26 cellular contexts compared by ENCODE assay signal in the genomic region with DNA sequence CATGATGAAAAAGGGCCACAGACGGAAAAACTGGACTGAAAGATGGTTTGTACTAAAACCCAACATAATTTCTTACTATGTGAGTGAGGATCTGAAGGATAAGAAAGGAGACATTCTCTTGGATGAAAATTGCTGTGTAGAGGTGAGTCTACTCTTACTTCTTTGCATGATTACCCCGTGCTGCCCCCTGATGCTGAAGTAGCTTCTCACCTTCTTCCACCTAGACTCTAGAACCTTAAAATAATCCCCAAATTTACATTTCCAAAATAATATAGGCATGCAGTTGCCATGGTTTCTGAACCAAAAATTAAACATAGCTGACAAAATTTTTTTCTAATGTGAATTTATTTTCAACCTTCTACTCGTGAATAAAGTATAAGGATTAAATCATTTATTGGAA.
"Had no signal": no experiment of that assay in that cellular context is flagged by ENCODE, and none has a peak within 500 bp of the region (broad histone marks: within the 10 kb centered on the region; RNA-seq: fewer than 3 reads in every experiment).

No MANE protein-coding gene starts in this region.

- H3K36me3 Mint-ChIP-seq: activated naive CD8-positive, alpha-beta T cell had no signal

- H3K4me2 ChIP-seq: KMS-11 had no signal

- H3K9me3 Mint-ChIP-seq: activated CD4-positive, alpha-beta memory T cell treated with anti-CD3 and anti-CD28 coated beads, Interleukin-2, amount 10 ng/mL, durations not matched to agents 7 days and 5 days; activated CD4-positive, alpha-beta T cell treated with anti-CD3 and anti-CD28 coated beads, Interleukin-2, amount 10 ng/mL, durations not matched to agents 7 days and 5 days; activated naive CD4-positive, alpha-beta T cell treated with anti-CD3 and anti-CD28 coated beads for 36 hours; activated T-helper 17 cell treated with anti-CD3 and anti-CD28 coated beads, Interleukin-2, amount 50 U/mL, for 72 hours had no signal

- H3K4me1 Mint-ChIP-seq: activated T-helper 17 cell treated with anti-CD3 and anti-CD28 coated beads, Interleukin-2, amount 50 U/mL, for 72 hours had no signal

- DNase-seq: activated CD4-positive, alpha-beta memory T cell treated with anti-CD3 and anti-CD28 coated beads, Interleukin-2, amount 10 ng/mL, durations not matched to agents 7 days and 5 days; activated CD4-positive, alpha-beta T cell treated with anti-CD3 and anti-CD28 coated beads, Interleukin-2, amount 10 ng/mL, durations not matched to agents 7 days and 5 days; activated CD4-positive, CD25-positive, alpha-beta regulatory T cell; activated gamma-delta T cell; activated naive CD4-positive, alpha-beta T cell treated with anti-CD3 and anti-CD28 coated beads for 36 hours; activated T-cell treated with anti-CD3 and anti-CD28 coated beads for 4 hours; activated T-cell treated with anti-CD3 and anti-CD28 coated beads, Interleukin-2, amount 50 U/mL, for 48 hours; cerebellar nuclear complex; MG63; MV-4-11; NCI-H1092 treated with DMSO at 0.1 percent for 48 hours; NCI-H1417 treated with DMSO at 0.1 percent for 48 hours; NCI-H1694; NCI-H2029; NCI-H2107; NCI-H2171 treated with DMSO at 0.1 percent for 48 hours; NCI-H226; NCI-H510A; NCI-H82; PC-3; SHP77; T-helper 2 cell; T1000 had no signal

- H3K27me3 ChIP-seq: MG63 had no signal

- H3K9ac ChIP-seq: KMS-11 had no signal

- H3K27me3 Mint-ChIP-seq: activated CD4-positive, alpha-beta memory T cell treated with anti-CD3 and anti-CD28 coated beads, Interleukin-2, amount 10 ng/mL, durations not matched to agents 7 days and 5 days; activated CD4-positive, alpha-beta T cell treated with anti-CD3 and anti-CD28 coated beads, Interleukin-2, amount 10 ng/mL, durations not matched to agents 7 days and 5 days; activated naive CD8-positive, alpha-beta T cell; activated T-helper 17 cell treated with anti-CD3 and anti-CD28 coated beads, Interleukin-2, amount 50 U/mL, for 72 hours had no signal

- H3K4me3 Mint-ChIP-seq: activated CD4-positive, alpha-beta memory T cell treated with anti-CD3 and anti-CD28 coated beads, Interleukin-2, amount 10 ng/mL, durations not matched to agents 7 days and 5 days; activated CD4-positive, alpha-beta T cell treated with anti-CD3 and anti-CD28 coated beads, Interleukin-2, amount 10 ng/mL, durations not matched to agents 7 days and 5 days; activated naive CD4-positive, alpha-beta T cell treated with anti-CD3 and anti-CD28 coated beads for 36 hours; activated naive CD8-positive, alpha-beta T cell; activated T-helper 17 cell treated with anti-CD3 and anti-CD28 coated beads, Interleukin-2, amount 50 U/mL, for 72 hours had no signal

- H3K4me3 ChIP-seq: MG63 had no signal

- H3K27ac ChIP-seq: KMS-11 had no signal

- ATAC-seq: activated T-helper 17 cell treated with anti-CD3 and anti-CD28 coated beads, Interleukin-2, amount 50 U/mL, for 72 hours; PC-3 had no signal

- H3K27ac Mint-ChIP-seq: activated CD4-positive, alpha-beta memory T cell treated with anti-CD3 and anti-CD28 coated beads, Interleukin-2, amount 10 ng/mL, durations not matched to agents 7 days and 5 days; activated CD4-positive, alpha-beta T cell treated with anti-CD3 and anti-CD28 coated beads, Interleukin-2, amount 10 ng/mL, durations not matched to agents 7 days and 5 days; activated naive CD4-positive, alpha-beta T cell treated with anti-CD3 and anti-CD28 coated beads for 36 hours; activated naive CD8-positive, alpha-beta T cell; activated T-helper 17 cell treated with anti-CD3 and anti-CD28 coated beads, Interleukin-2, amount 50 U/mL, for 72 hours had no signal

- H3K9me3 ChIP-seq: MG63 had no signal
